Comparison of ENCODE assay signal across 8 cellular contexts in the genomic region with DNA sequence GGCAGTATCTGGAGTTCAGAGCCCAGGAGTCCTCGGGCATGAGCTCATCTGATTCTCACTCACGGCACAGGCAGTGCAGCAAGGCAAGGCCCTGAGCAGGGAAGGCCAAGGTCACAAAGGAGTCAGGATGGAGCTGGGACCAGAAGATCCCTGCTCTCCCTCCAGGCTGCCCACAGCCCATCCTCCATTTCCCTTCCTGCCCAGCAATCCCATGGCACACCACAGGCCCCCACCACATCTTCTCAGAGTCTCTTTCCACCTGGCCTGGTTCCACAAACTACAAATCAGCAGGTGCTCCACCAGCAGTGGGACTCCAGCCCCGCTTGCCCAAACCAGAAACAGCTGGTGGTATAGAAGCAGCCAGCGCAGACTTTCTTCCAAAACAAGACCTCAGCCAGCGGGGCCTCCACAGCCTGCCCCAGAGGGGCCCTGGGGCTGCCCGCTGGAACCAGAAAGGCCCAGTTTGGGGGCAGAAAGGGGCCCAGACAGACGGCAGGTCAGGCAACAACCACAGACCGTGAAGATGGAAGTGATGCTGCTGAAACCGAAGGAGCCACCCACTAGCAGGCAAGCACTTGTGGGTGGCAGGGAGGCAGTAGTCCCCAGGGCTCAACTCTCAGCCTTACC. TPM values are rescaled to one million over a fixed set of nuclear protein-coding genes. Genes with fewer than 3 reads are reported as not detected.
DNase-seq lines count a peak whose midpoint lies in the region; ATAC-seq and TF ChIP-seq lines count a peak whose summit lies in the region.

No MANE protein-coding gene starts in this region.

- peak; percentile 45 for DNase-seq in EH (ENCODE audit: low read depth)
- DNase-seq in coronary artery (ENCODE audit: low spot score) = no peak
- DNase-seq in stimulated activated CD4-positive, alpha-beta T cell treated with anti-CD3 and anti-CD28 coated beads, Interleukin-1b, Interleukin-23, amount 100 ng/mL, for 48 hours = peak; percentile 59
- no peak for DNase-seq in dorsolateral prefrontal cortex
- DNase-seq in RWPE1 (ENCODE audit: low spot score) = no peak
- DNase-seq in effector CD4-positive, alpha-beta T cell = no peak

- H3K27ac ChIP-seq in coronary artery (peak overlapping the region; percentile 32 to 42), dorsolateral prefrontal cortex (peak overlapping the region in 23 of 59 donors; percentile 4 to 58 (median 25)), RWPE1 (no peak overlapping the region)

- POLR2A ChIA-PET in RWPE1 (lab: Yijun Ruan, JAX; ENCODE audit: low non-redundant PET) = no interaction called here

- no peaks in the 10 kb centered on the region for H3K27me3 ChIP-seq in dorsolateral prefrontal cortex

- H3K4me3 ChIP-seq in coronary artery = no peak overlapping the region
- no peak overlapping the region for H3K4me3 ChIP-seq in dorsolateral prefrontal cortex

- TF ChIP-seq CTCF in coronary artery (IDR thresholded peaks at IDR 0.05) (no peak), dorsolateral prefrontal cortex (IDR thresholded peaks at IDR 0.05 in 54 of 56, conservative IDR thresholded peaks at IDR 0.05 in 2 of 56; ENCODE audit: low read depth in 1 of 56, partially characterized antibody in 56 of 56) (no peak), RWPE1 (conservative IDR thresholded peaks at IDR 0.05; ENCODE audit: low read depth) (no peak)

- ATAC-seq in GM19455 (IDR thresholded peaks at IDR 0.05; ENCODE audit: unreplicated experiment) = peak; percentile 59
- ATAC-seq in HG03520 (IDR thresholded peaks at IDR 0.05; ENCODE audit: unreplicated experiment) = peak; percentile 57

- intact Hi-C loops in dorsolateral prefrontal cortex (cut with DNase I) = no loop called here

- CTCF ChIA-PET in RWPE1 (lab: Yijun Ruan, JAX) = interaction anchor here (0.6 to 1.4 kb wide), 3 partner anchors 17 to 590 kb away, joined by 3 to 5 read pairs (median 4); no protein-coding TSS in a partner anchor

RNA-seq across cellular contexts. Expression of a gene that starts 12.2 kb away (rescaled TPM):
- 10 to 100 TPM; 39.3 to 76.8 (median 57.4) TPM for total RNA-seq in dorsolateral prefrontal cortex

RNA-seq across cellular contexts. Expression of a gene that starts 48.3 kb away (rescaled TPM):
- total RNA-seq in dorsolateral prefrontal cortex = 100 to 1,000 TPM in 5 of 120 experiments, 10 to 100 TPM in 115; 15.1 to 151 (median 46.9) TPM

Comparison
In these comparisons a context has a peak if more than half of its experiments do, and no peak if none do; other contexts are left out.
1. DNase-seq: peak in EH (single experiment) and stimulated activated CD4-positive, alpha-beta T cell treated with anti-CD3 and anti-CD28 coated beads, Interleukin-1b, Interleukin-23, amount 100 ng/mL, for 48 hours (single experiment); none in coronary artery (single experiment), dorsolateral prefrontal cortex (0 of 10), RWPE1 (single experiment) and effector CD4-positive, alpha-beta T cell (single experiment).